11 cellular contexts compared by ENCODE assay signal in genomic region chr22:40414838-40415505, GRCh38. TPM values are rescaled to one million over a fixed set of nuclear protein-coding genes. Genes with fewer than 3 reads are reported as not detected.
A peak's percentile ranks its signal among the peaks of the same experiment; 100 is the strongest.
DNase-seq lines count a peak whose midpoint lies in the region; ATAC-seq, FAIRE-seq and TF ChIP-seq lines count a peak whose summit lies in the region.
"Had no signal": no experiment of that assay in that cellular context is flagged by ENCODE, and none has a peak within 500 bp of the region (broad histone marks: within the 10 kb centered on the region; RNA-seq: fewer than 3 reads in every experiment).

No MANE protein-coding gene starts in this region.

- TF ChIP-seq EP300 in HepG2 (IDR thresholded peaks at IDR 0.05; ENCODE audit: low read depth in 2 of 2, low read length in 2 of 2) (no peak), HepG2 (CRISPR knock-in tag; IDR thresholded peaks at IDR 0.05; ENCODE audit: borderline replicate concordance) (no peak), tibial nerve (IDR thresholded peaks at IDR 0.05) (no peak)

- peaks cover 19 to 43% of the 10 kb centered on the region in 2 experiments; a peak in 4 of 5 replicates for H3K36me3 ChIP-seq in HepG2 (replicated peaks in 1 of 2; ENCODE audit: control insufficient read depth in 1 of 2, insufficient read depth in 2 of 2, low read length in 2 of 2)
- peaks cover 0 to 25% (median 8%) of the 10 kb centered on the region in 4 donors for H3K36me3 ChIP-seq in right lobe of liver
- H3K36me3 ChIP-seq in Peyer's patch = peaks cover 0 to 62% (median 0%) of the 10 kb centered on the region in 3 donors
- H3K36me3 ChIP-seq in tibial nerve = peaks cover 0 to 83% (median 26%) of the 10 kb centered on the region in 3 donors

- H3K4me1 Mint-ChIP-seq in type B pancreatic cell (ENCODE audit: unreplicated experiment) = peaks cover 7% of the 10 kb centered on the region

- TF ChIP-seq POLR2A in HepG2 (IDR thresholded peaks at IDR 0.05; ENCODE audit: insufficient read depth in 1 of 2, low read depth in 2 of 2, low read length in 2 of 2) (no peak), right lobe of liver (IDR thresholded peaks at IDR 0.05) (no peak), Peyer's patch (IDR thresholded peaks at IDR 0.05) (no peak), tibial nerve (IDR thresholded peaks at IDR 0.05) (no peak)

- no TSS peak for BruUV-seq in HepG2 (replicated peaks; lab: Mats Ljungman, UMichigan)

- 97% methylated on average over 10 of the region's 10 CpGs for WGBS in HepG2 (ENCODE audit: low lambda C conversion rate)
- WGBS in right lobe of liver (ENCODE audit: insufficient coverage, low coverage, low lambda C conversion rate, missing lambda C conversion rate) = 92% methylated on average over 7 of the region's 10 CpGs
- 88 to 93% methylated on average over 10 of the region's 10 CpGs for WGBS in tibial nerve, 2 donors

- DNase-seq in HepG2 (ENCODE audit: low spot score) (no peak), right lobe of liver (no peak), Peyer's patch (peak in 2 of 3 donors; percentile 76 to 79), type B pancreatic cell (ENCODE audit: extremely low spot score, unreplicated experiment) (no peak), foreskin melanocyte (no peak), NCI-H524 (lab: John Stamatoyannopoulos, UW) (no peak), tibial nerve (ENCODE audit: low spot score in 2 of 2) (no peak)
- DNase-seq: dermis blood vessel endothelial cell; NK-92 treated with Interleukin-12 subunit alpha and Interleukin-12 subunit beta, amount 100 ng/mL, for 24 hours had no signal

- H3K4me3 Mint-ChIP-seq in type B pancreatic cell = no peak overlapping the region

- H3K4me1 ChIP-seq in HepG2 (ENCODE audit: insufficient read depth, low read length) (no peaks in the 10 kb centered on the region), right lobe of liver (peaks cover 0 to 14% (median 0%) of the 10 kb centered on the region in 4 donors), Peyer's patch (peaks cover 0 to 14% (median 4%) of the 10 kb centered on the region in 4 donors), tibial nerve (peaks cover 0 to 12% (median 2%) of the 10 kb centered on the region in 4 donors)

- ATAC-seq in HepG2 (no peak), right lobe of liver (no peak), esophagus mucosa (peak; percentile 9)

- no peaks in the 10 kb centered on the region for H3K9me3 ChIP-seq in HepG2 (ENCODE audit: low read length)
- no peaks in the 10 kb centered on the region for H3K9me3 ChIP-seq in right lobe of liver
- no peaks in the 10 kb centered on the region for H3K9me3 ChIP-seq in Peyer's patch
- no peaks in the 10 kb centered on the region for H3K9me3 ChIP-seq in tibial nerve

- in situ Hi-C loops in HepG2 (cut with HindIII; ENCODE audit: extremely low pct_ligation_motif_present, low pct_unique_long_range_greater_than_20kb) = no loop called here

- no peak overlapping the region for H3K9ac ChIP-seq in HepG2 (ENCODE audit: insufficient read depth, low read depth, low read length)

- POLR2A ChIA-PET in HepG2 (lab: Yijun Ruan, JAX) = no interaction called here

- H3K4me2 ChIP-seq in HepG2 (ENCODE audit: low read depth, low read length) = no peak overlapping the region

- CTCF ChIA-PET in HepG2 (lab: Yijun Ruan, JAX; ENCODE audit: low intra/inter-chr PET ratio, low total read pairs) = no interaction called here

- H3K27me3 Mint-ChIP-seq in type B pancreatic cell = no peaks in the 10 kb centered on the region

- no peak for FAIRE-seq in HepG2 (lab: Jason Lieb, UNC)
- FAIRE-seq: D721Med had no signal

- no peak overlapping the region for H3K4me3 ChIP-seq in HepG2 (replicated peaks in 1 of 3; ENCODE audit: insufficient read depth in 1 of 3, low read depth in 2 of 3, low read length in 3 of 3)
- H3K4me3 ChIP-seq in right lobe of liver = no peak overlapping the region
- peak overlapping the region in 1 of 4 donors; percentile 6 for H3K4me3 ChIP-seq in Peyer's patch
- H3K4me3 ChIP-seq in tibial nerve = no peak overlapping the region

- H3K27me3 ChIP-seq in HepG2 (ENCODE audit: control insufficient read depth in 1 of 2, insufficient read depth in 2 of 2, low read length in 2 of 2) (no peaks in the 10 kb centered on the region), right lobe of liver (no peaks in the 10 kb centered on the region), Peyer's patch (no peaks in the 10 kb centered on the region), tibial nerve (no peaks in the 10 kb centered on the region)

- no peak for TF ChIP-seq RAD21 in HepG2 (CRISPR knock-in tag; IDR thresholded peaks at IDR 0.05)

- no peaks in the 10 kb centered on the region for H4K20me1 ChIP-seq in HepG2 (ENCODE audit: insufficient read depth, low read length)

- intact Hi-C loops in HepG2 (cut with micrococcal nuclease; ENCODE audit: unreplicated experiment) = no loop called here
- intact Hi-C loops in right lobe of liver (cut with DNase I) = no loop called here

- TF ChIP-seq CTCF in HepG2 (CRISPR knock-in tag; IDR thresholded peaks at IDR 0.05) = no peak
- TF ChIP-seq CTCF in right lobe of liver (IDR thresholded peaks at IDR 0.05) = no peak
- TF ChIP-seq CTCF in Peyer's patch (IDR thresholded peaks at IDR 0.05) = no peak
- TF ChIP-seq CTCF in type B pancreatic cell (conservative IDR thresholded peaks at IDR 0.05) = no peak
- no peak for TF ChIP-seq CTCF in tibial nerve (IDR thresholded peaks at IDR 0.05)

- no peak overlapping the region for H3K27ac ChIP-seq in HepG2 (ENCODE audit: extremely low read length, insufficient read depth, low read length)
- no peak overlapping the region for H3K27ac ChIP-seq in right lobe of liver
- peak overlapping the region; percentile 41 to 79 (median 52) for H3K27ac ChIP-seq in Peyer's patch
- H3K27ac ChIP-seq in tibial nerve = peak overlapping the region in 2 of 4 donors; percentile 32 to 38

- H3K27ac Mint-ChIP-seq in type B pancreatic cell = peak overlapping the region; percentile 55

- H3K79me2 ChIP-seq in HepG2 (ENCODE audit: insufficient read depth, low read length) = no peaks in the 10 kb centered on the region

- no peak overlapping the region for H2AFZ ChIP-seq in HepG2 (ENCODE audit: low read length)

- peaks cover 18% of the 10 kb centered on the region for H3K36me3 Mint-ChIP-seq in type B pancreatic cell

- no peaks in the 10 kb centered on the region for H3K9me3 Mint-ChIP-seq in type B pancreatic cell

TF ChIP-seq in HepG2, 621 proteins besides CTCF, POLR2A, EP300 and RAD21:
- TF ChIP-seq MAFK (conservative IDR thresholded peaks at IDR 0.05 in 1 of 2, IDR thresholded peaks at IDR 0.05 in 1 of 2; ENCODE audit: low read length in 2 of 2) (0 out of 4 replicates have a peak, but pooled peaks of 1 of the 2 experiments have one; percentile 20), MAFF (IDR thresholded peaks at IDR 0.05; ENCODE audit: low read depth, low read length) (0 out of 2 replicates have a peak, but pooled peaks have one; percentile 36), ZNF780A (CRISPR knock-in tag; IDR thresholded peaks at IDR 0.05) (no peak)

RNA-seq across cellular contexts. Expression of gene SGSM3, which starts 44.6 kb away (rescaled TPM):
- 10.8 and 15.7 TPM in 2 replicates for total RNA-seq in HepG2 (2016; rRNA removed; fragmentation: Illumina TruSeq; extraction: Trizol)
- 12.7 and 13.4 TPM in 2 replicates for total RNA-seq in HepG2 (2016; cell fraction: cytosol; rRNA removed; fragmentation: Illumina TruSeq; extraction: Trizol; ENCODE audit: low read depth)
- 8.1 and 17.9 TPM in 2 replicates for total RNA-seq in HepG2 (2016; cell fraction: insoluble cytoplasmic fraction; rRNA removed; fragmentation: Illumina TruSeq; extraction: Trizol)
- 12.6 and 12.7 TPM in 2 replicates for total RNA-seq in HepG2 (2016; cell fraction: membrane; rRNA removed; fragmentation: Illumina TruSeq; extraction: Trizol)
- 18.0 and 19.9 TPM in 2 replicates for total RNA-seq in HepG2 (2016; cell fraction: nucleus; rRNA removed; fragmentation: Illumina TruSeq; extraction: Trizol)
- polyA plus RNA-seq in HepG2 (2011; rRNA removed) = 23.8 and 30.6 TPM in 2 replicates
- 8.3 and 16.1 TPM in 2 replicates for polyA plus RNA-seq in HepG2 (2011; cell fraction: cytosol; rRNA removed)
- polyA plus RNA-seq in HepG2 (2011; cell fraction: nucleus; rRNA removed) = 265 and 362 TPM in 2 replicates
- 12.7 and 19.1 TPM in 2 replicates for polyA plus RNA-seq in HepG2 (2012)
- 5.0 and 5.7 TPM in 2 replicates for polyA plus RNA-seq in HepG2 (2016; cell fraction: cytosol; fragmentation: Illumina TruSeq; extraction: Trizol; ENCODE audit: low read depth)
- 8.9 and 11.3 TPM in 2 replicates for polyA plus RNA-seq in HepG2 (2016; cell fraction: insoluble cytoplasmic fraction; fragmentation: Illumina TruSeq; extraction: Trizol; ENCODE audit: low read depth)
- 8.8 and 9.1 TPM in 2 replicates for polyA plus RNA-seq in HepG2 (2016; cell fraction: membrane; fragmentation: Illumina TruSeq; extraction: Trizol; ENCODE audit: low read depth)
- polyA plus RNA-seq in HepG2 (2016; cell fraction: nucleus; fragmentation: Illumina TruSeq; extraction: Trizol; ENCODE audit: insufficient read depth, low read depth) = 46.2 and 59.6 TPM in 2 replicates
- 20.1 and 47.7 TPM in 2 replicates for polyA minus RNA-seq in HepG2 (2011; rRNA and poly(A)+ RNA removed; ENCODE audit: low replicate concordance)
- polyA minus RNA-seq in HepG2 (2011; cell fraction: cytosol; rRNA and poly(A)+ RNA removed) = 3.8 and 6.1 TPM in 2 replicates
- 22.9 and 34.2 TPM in 2 replicates for polyA minus RNA-seq in HepG2 (2011; cell fraction: nucleus; rRNA and poly(A)+ RNA removed)
- total RNA-seq in right lobe of liver = 10 to 100 TPM; 19.3 to 27.1 (median 25.8) TPM
- 100 to 1,000 TPM in 3 of 4 donors, 10 to 100 TPM in 1; 82.0 to 268 (median 159) TPM for total RNA-seq in Peyer's patch
- total RNA-seq in esophagus mucosa = 32.2 TPM
- total RNA-seq in type B pancreatic cell (ENCODE audit: low replicate concordance) = 106 and 125 TPM in 2 replicates
- total RNA-seq in tibial nerve = 100 to 1,000 TPM in 1 of 4 donors, 10 to 100 TPM in 3; 47.2 to 106 (median 69.2) TPM

Comparison
In these comparisons a context has a peak if more than half of its experiments do, and no peak if none do; other contexts are left out.
1. DNase-seq: peak in Peyer's patch (2 of 3); none in HepG2 (single experiment), right lobe of liver (0 of 3), type B pancreatic cell (single experiment), foreskin melanocyte (single experiment), NCI-H524 (0 of 2) and tibial nerve (0 of 2).
2. H3K27ac ChIP-seq: peak in Peyer's patch (4 of 4); none in HepG2 (single experiment) and right lobe of liver (0 of 3).